ENCODE assay signal across 25 cellular contexts in genomic region chr16:55576369-55576768, GRCh38. TPM values are rescaled to one million over a fixed set of nuclear protein-coding genes. Genes with fewer than 3 reads are reported as not detected.
"Had no signal": no experiment of that assay in that cellular context is flagged by ENCODE, and none has a peak within 500 bp of the region (broad histone marks: within the 10 kb centered on the region; RNA-seq: fewer than 3 reads in every experiment).

No MANE protein-coding gene starts in this region.

- H3K79me2 ChIP-seq: hepatocyte had no signal

- H3K9me3 ChIP-seq: colonic mucosa, left lung, lower lobe of right lung, pancreas, spleen, thoracic aorta, transverse colon, vagina had no signal

- H3K4me3 ChIP-seq: colonic mucosa, hepatocyte, left lung, lower lobe of right lung, pancreas, skin epidermis, spleen, thoracic aorta, transverse colon, vagina had no signal

- H3K36me3 ChIP-seq: colonic mucosa, pancreas had no signal

- H3K4me2 ChIP-seq: hepatocyte had no signal

- H2AFZ ChIP-seq: hepatocyte had no signal

- DNase-seq: colonic mucosa; effector CD8-positive, alpha-beta T cell; endodermal cell; foreskin melanocyte; kidney; left lung; lower lobe of right lung; natural killer cell; pancreas; retina; spleen; stimulated activated CD4-positive, alpha-beta T cell treated with anti-CD3 and anti-CD28 coated beads, Interleukin-4, amount 100 ng/mL, for 4 hours; stimulated activated naive CD8-positive, alpha-beta T cell treated with anti-CD3 and anti-CD28 coated beads, Interleukin-15, Interleukin-2, amounts not matched to agents 100 U/mL and 50 U/mL, for 24 hours; substantia nigra; transverse colon had no signal

- ATAC-seq: esophagus mucosa; left lung; lower lobe of right lung; natural killer cell; pancreas; stimulated activated memory B cell treated with anti-CD40 and anti-IgM and Interleukin-4, amounts not matched to agents 10 μg/mL and 1 μg/mL and 100 μg/mL, for 72 hours; stimulated activated naive CD8-positive, alpha-beta T cell treated with anti-CD3 and anti-CD28 coated beads, Interleukin-15, Interleukin-2, amounts not matched to agents 100 U/mL and 50 U/mL, for 24 hours had no signal

- H3K27ac ChIP-seq: colonic mucosa, epithelial cell of prostate, left lung, lower lobe of right lung, pancreas, skin epidermis, spleen, thoracic aorta, transverse colon, vagina had no signal

- H3K4me1 ChIP-seq: colonic mucosa, lower lobe of right lung, pancreas had no signal

- H3K27me3 ChIP-seq: colonic mucosa, hepatocyte, left lung, pancreas, spleen, transverse colon, vagina had no signal

RNA-seq across cellular contexts. Expression of gene CAPNS2, which starts 9.9 kb away (rescaled TPM):
- total RNA-seq: mononuclear cell had no signal
- polyA plus RNA-seq: fibroblast of lung, hepatocyte, neural cell, pancreas had no signal
